In genomic region chr4:73701116-73701515, GRCh38 we compare ENCODE assay signal across 24 cellular contexts. TPM values are rescaled to one million over a fixed set of nuclear protein-coding genes. Genes with fewer than 3 reads are reported as not detected.
DNase-seq lines count a peak whose midpoint lies in the region; ATAC-seq and TF ChIP-seq lines count a peak whose summit lies in the region.
"Had no signal": no experiment of that assay in that cellular context is flagged by ENCODE, and none has a peak within 500 bp of the region (broad histone marks: within the 10 kb centered on the region; RNA-seq: fewer than 3 reads in every experiment).

No MANE protein-coding gene starts in this region.

- H3K27ac ChIP-seq in Panc1 (ENCODE audit: low read length): peak overlapping the region; percentile 18; the same call in 1 of the 2 replicates
- H3K27ac ChIP-seq: C4-2B, left ventricle myocardium inferior, neural progenitor cell, parathyroid adenoma, SJSA1 had no signal

- ATAC-seq in Panc1 (no peak), HG02852 (IDR thresholded peaks at IDR 0.05; ENCODE audit: unreplicated experiment) (no peak), HG03045 (IDR thresholded peaks at IDR 0.05; ENCODE audit: unreplicated experiment) (no peak)
- ATAC-seq in activated CD4-positive, alpha-beta T cell treated with anti-CD3 and anti-CD28 coated beads for 36 hours: no peak
- ATAC-seq: activated naive CD8-positive, alpha-beta T cell treated with anti-CD3 and anti-CD28 coated beads, Interleukin-2, amount 50 U/mL, for 24 hours; stimulated activated naive CD8-positive, alpha-beta T cell treated with anti-CD3 and anti-CD28 coated beads, Interleukin-15, Interleukin-2, amounts not matched to agents 100 U/mL and 50 U/mL, for 24 hours; T-cell had no signal

- no peak overlapping the region for H3K4me3 Mint-ChIP-seq in activated CD4-positive, alpha-beta T cell treated with anti-CD3 and anti-CD28 coated beads, Interleukin-2, amount 10 ng/mL, durations not matched to agents 24 days and 14 days
- H3K4me3 Mint-ChIP-seq in activated CD4-positive, alpha-beta T cell treated with anti-CD3 and anti-CD28 coated beads for 36 hours: no peak overlapping the region
- H3K4me3 Mint-ChIP-seq: activated CD4-positive, alpha-beta memory T cell treated with anti-CD3 and anti-CD28 coated beads for 36 hours; activated naive CD8-positive, alpha-beta T cell treated with anti-CD3 and anti-CD28 coated beads, Interleukin-2, amount 50 U/mL, for 24 hours; HFFc6; neural progenitor cell; T-cell had no signal

- H3K27me3 Mint-ChIP-seq in activated CD4-positive, alpha-beta T cell treated with anti-CD3 and anti-CD28 coated beads, Interleukin-2, amount 10 ng/mL, durations not matched to agents 24 days and 14 days: no peaks in the 10 kb centered on the region
- peaks cover 4% of the 10 kb centered on the region for H3K27me3 Mint-ChIP-seq in activated CD4-positive, alpha-beta T cell treated with anti-CD3 and anti-CD28 coated beads for 36 hours
- H3K27me3 Mint-ChIP-seq: activated naive CD8-positive, alpha-beta T cell treated with anti-CD3 and anti-CD28 coated beads, Interleukin-2, amount 50 U/mL, for 24 hours had no signal

- DNase-seq in H4 (ENCODE audit: low spot score) (peak; percentile 22), Panc1 (ENCODE audit: low read depth, low spot score) (no peak), fibroblast of mammary gland (ENCODE audit: low read depth) (peak; percentile 18), renal cortical epithelial cell (ENCODE audit: low read depth) (peak; percentile 67)
- no peak for DNase-seq in activated CD4-positive, alpha-beta T cell treated with anti-CD3 and anti-CD28 coated beads, Interleukin-2, amount 10 ng/mL, durations not matched to agents 24 days and 14 days
- DNase-seq in activated CD4-positive, alpha-beta T cell treated with anti-CD3 and anti-CD28 coated beads for 36 hours: no peak
- DNase-seq: activated CD4-positive, alpha-beta memory T cell treated with anti-CD3 and anti-CD28 coated beads for 36 hours; activated naive CD4-positive, alpha-beta T cell; activated naive CD8-positive, alpha-beta T cell treated with anti-CD3 and anti-CD28 coated beads, Interleukin-2, amount 50 U/mL, for 24 hours; COR-L47; HFFc6; left ventricle myocardium inferior; NCI-H1694; NCI-H510A; RPMI8226; stimulated activated CD4-positive, alpha-beta T cell treated with anti-CD3 and anti-CD28 coated beads, Interleukin-1b, Interleukin-23, amount 100 ng/mL, for 48 hours; stimulated activated naive CD8-positive, alpha-beta T cell treated with anti-CD3 and anti-CD28 coated beads, Interleukin-15, Interleukin-2, amounts not matched to agents 100 U/mL and 50 U/mL, for 24 hours; T-cell had no signal

- in situ Hi-C loops in Panc1 (cut with HindIII; ENCODE audit: low pct_unique_long_range_greater_than_20kb, low sequenced_read_pairs): no loop called here

- intact Hi-C loops in Panc1 (cut with micrococcal nuclease; ENCODE audit: unreplicated experiment): no loop called here
- intact Hi-C loops in activated CD4-positive, alpha-beta T cell treated with anti-CD3 and anti-CD28 coated beads, Interleukin-2, amount 10 ng/mL, durations not matched to agents 24 days and 14 days (cut with micrococcal nuclease): no loop called here
- intact Hi-C loops in activated CD4-positive, alpha-beta T cell treated with anti-CD3 and anti-CD28 coated beads for 36 hours (cut with DNase I, micrococcal nuclease): no loop called here

- POLR2A ChIA-PET in Panc1 (lab: Charles Lee): no interaction called here
- POLR2A ChIA-PET in activated CD4-positive, alpha-beta T cell treated with anti-CD3 and anti-CD28 coated beads for 36 hours (lab: Charles Lee): no interaction called here

- CTCF ChIA-PET in Panc1 (lab: Charles Lee): interaction anchor here (0.6 kb wide), 1 partner anchor 9 kb away, joined by 5 read pairs; no protein-coding TSS in a partner anchor
- CTCF ChIA-PET in activated CD4-positive, alpha-beta T cell treated with anti-CD3 and anti-CD28 coated beads for 36 hours (lab: Charles Lee): no interaction called here

- BruUV-seq in Panc1 (replicated peaks; lab: Mats Ljungman, UMichigan): no TSS peak

- no peaks in the 10 kb centered on the region; the same call in none of the 2 replicates for H3K4me1 ChIP-seq in Panc1 (ENCODE audit: control insufficient read depth, insufficient read depth, low read length)
- H3K4me1 ChIP-seq: neural progenitor cell, parathyroid adenoma had no signal

- H3K36me3 ChIP-seq in Panc1 (ENCODE audit: control insufficient read depth, insufficient read depth, low read length): no peaks in the 10 kb centered on the region
- H3K36me3 ChIP-seq: left ventricle myocardium inferior, neural progenitor cell, SJSA1 had no signal

- no peak overlapping the region for H3K27ac Mint-ChIP-seq in activated CD4-positive, alpha-beta T cell treated with anti-CD3 and anti-CD28 coated beads, Interleukin-2, amount 10 ng/mL, durations not matched to agents 24 days and 14 days
- H3K27ac Mint-ChIP-seq in activated CD4-positive, alpha-beta T cell treated with anti-CD3 and anti-CD28 coated beads for 36 hours: no peak overlapping the region
- H3K27ac Mint-ChIP-seq: activated CD4-positive, alpha-beta memory T cell treated with anti-CD3 and anti-CD28 coated beads for 36 hours; activated naive CD8-positive, alpha-beta T cell treated with anti-CD3 and anti-CD28 coated beads, Interleukin-2, amount 50 U/mL, for 24 hours; neural progenitor cell; T-cell had no signal

- TF ChIP-seq CTCF in Panc1 (IDR thresholded peaks at IDR 0.05) (no peak), fibroblast of mammary gland (conservative IDR thresholded peaks at IDR 0.05; ENCODE audit: control insufficient read depth, insufficient read depth, low read depth, low read length) (no peak)

- H3K36me3 Mint-ChIP-seq in activated CD4-positive, alpha-beta T cell treated with anti-CD3 and anti-CD28 coated beads, Interleukin-2, amount 10 ng/mL, durations not matched to agents 24 days and 14 days (ENCODE audit: low read depth): no peaks in the 10 kb centered on the region
- no peaks in the 10 kb centered on the region for H3K36me3 Mint-ChIP-seq in activated CD4-positive, alpha-beta T cell treated with anti-CD3 and anti-CD28 coated beads for 36 hours (ENCODE audit: low read depth)
- H3K36me3 Mint-ChIP-seq: activated CD4-positive, alpha-beta memory T cell treated with anti-CD3 and anti-CD28 coated beads for 36 hours; neural progenitor cell; T-cell had no signal

- H3K9me3 Mint-ChIP-seq in activated CD4-positive, alpha-beta T cell treated with anti-CD3 and anti-CD28 coated beads, Interleukin-2, amount 10 ng/mL, durations not matched to agents 24 days and 14 days: no peaks in the 10 kb centered on the region
- H3K9me3 Mint-ChIP-seq in activated CD4-positive, alpha-beta T cell treated with anti-CD3 and anti-CD28 coated beads for 36 hours (ENCODE audit: low read depth): no peaks in the 10 kb centered on the region
- H3K9me3 Mint-ChIP-seq: activated CD4-positive, alpha-beta memory T cell treated with anti-CD3 and anti-CD28 coated beads for 36 hours; activated naive CD8-positive, alpha-beta T cell treated with anti-CD3 and anti-CD28 coated beads, Interleukin-2, amount 50 U/mL, for 24 hours; HFFc6; neural progenitor cell had no signal

- no peaks in the 10 kb centered on the region for H3K4me1 Mint-ChIP-seq in activated CD4-positive, alpha-beta T cell treated with anti-CD3 and anti-CD28 coated beads, Interleukin-2, amount 10 ng/mL, durations not matched to agents 24 days and 14 days
- peaks cover 2% of the 10 kb centered on the region for H3K4me1 Mint-ChIP-seq in activated CD4-positive, alpha-beta T cell treated with anti-CD3 and anti-CD28 coated beads for 36 hours
- H3K4me1 Mint-ChIP-seq: activated naive CD8-positive, alpha-beta T cell treated with anti-CD3 and anti-CD28 coated beads, Interleukin-2, amount 50 U/mL, for 24 hours; T-cell had no signal

- H3K9me3 ChIP-seq in Panc1 (ENCODE audit: control insufficient read depth, insufficient read depth, low read depth, low read length): no peaks in the 10 kb centered on the region; the same call in 1 of the 2 replicates
- H3K9me3 ChIP-seq: left ventricle myocardium inferior, SJSA1 had no signal

- H3K4me3 ChIP-seq in Panc1 (ENCODE audit: low read depth in 2 of 2, low read length in 2 of 2) (no peak overlapping the region), fibroblast of mammary gland (ENCODE audit: control insufficient read depth, low read depth, low read length) (no peak overlapping the region)
- H3K4me3 ChIP-seq: left ventricle myocardium inferior, neural progenitor cell, SJSA1 had no signal

- H3K27me3 ChIP-seq in Panc1 (ENCODE audit: control insufficient read depth, insufficient read depth, low read length): no peaks in the 10 kb centered on the region
- H3K27me3 ChIP-seq: neural progenitor cell, SJSA1 had no signal

RNA-seq across cellular contexts. Expression of gene CXCL8, which starts 39.3 kb away (rescaled TPM):
- total RNA-seq in H4 (2014; rRNA removed; shearing (Covaris generic)): 26.7 and 45.3 TPM in 2 replicates
- total RNA-seq in Panc1 (2021; ENCODE audit: unreplicated experiment): 0.82 TPM
- 1.4 TPM for polyA plus RNA-seq in Panc1 (2012; ENCODE audit: insufficient read length)
- total RNA-seq in renal cortical epithelial cell: 110 and 1,468 TPM in 2 replicates
- total RNA-seq in activated CD4-positive, alpha-beta T cell treated with anti-CD3 and anti-CD28 coated beads, Interleukin-2, amount 10 ng/mL, durations not matched to agents 24 days and 14 days: 10.8 and 11.8 TPM in 2 replicates
- under 1 TPM; 0.76 to 0.80 TPM for total RNA-seq in activated CD4-positive, alpha-beta T cell treated with anti-CD3 and anti-CD28 coated beads for 36 hours

Comparison
In these comparisons a context has a peak if more than half of its experiments do, and no peak if none do; other contexts are left out.
1. DNase-seq: peak in H4 (single experiment), fibroblast of mammary gland (single experiment) and renal cortical epithelial cell (single experiment); none in Panc1 (single experiment), activated CD4-positive, alpha-beta T cell treated with anti-CD3 and anti-CD28 coated beads, Interleukin-2, amount 10 ng/mL, durations not matched to agents 24 days and 14 days (single experiment) and activated CD4-positive, alpha-beta T cell treated with anti-CD3 and anti-CD28 coated beads for 36 hours (single experiment).